Comparison of ENCODE assay signal across 2 cellular contexts in genomic region chr5:177261510-177261909, GRCh38.
TF ChIP-seq lines count a peak whose summit lies in the region.

No MANE protein-coding gene starts in this region.

TF ChIP-seq in liver, 16 proteins besides CTCF, POLR2A, EP300 and RAD21:
- TF ChIP-seq EGR1 (IDR thresholded peaks at IDR 0.05; ENCODE audit: low read depth in 2 of 2) (no peak), FOXA2 (IDR thresholded peaks at IDR 0.05) (no peak), HNF4G (IDR thresholded peaks at IDR 0.05) (peak; percentile 49), SP1 (IDR thresholded peaks at IDR 0.05) (no peak), HNF4A (conservative IDR thresholded peaks at IDR 0.05) (peak; percentile 68 to 71), RXRA (IDR thresholded peaks at IDR 0.05) (peak; percentile 51 to 56)
TF ChIP-seq in liver: peak in this region for 3.

TF ChIP-seq in HepG2, 621 proteins besides CTCF, POLR2A, EP300 and RAD21:
- TF ChIP-seq SMARCE1 (IDR thresholded peaks at IDR 0.05; ENCODE audit: borderline replicate concordance) (no peak), ZNF281 (CRISPR knock-in tag; IDR thresholded peaks at IDR 0.05; ENCODE audit: borderline replicate concordance) (no peak), HES4 (CRISPR knock-in tag; IDR thresholded peaks at IDR 0.05; ENCODE audit: borderline replicate concordance) (no peak), ZNF703 (CRISPR knock-in tag; IDR thresholded peaks at IDR 0.05; ENCODE audit: borderline replicate concordance) (no peak), SNAPC4 (CRISPR knock-in tag; IDR thresholded peaks at IDR 0.05) (no peak), ZNF17 (CRISPR knock-in tag; IDR thresholded peaks at IDR 0.05) (no peak), JUN (CRISPR knock-in tag; IDR thresholded peaks at IDR 0.05) (no peak), ZNF563 (CRISPR knock-in tag; IDR thresholded peaks at IDR 0.05) (no peak), FOSL1 (CRISPR knock-in tag; IDR thresholded peaks at IDR 0.05; ENCODE audit: borderline replicate concordance) (no peak), ZNF713 (CRISPR knock-in tag; IDR thresholded peaks at IDR 0.05) (no peak), HOXA3 (CRISPR knock-in tag; IDR thresholded peaks at IDR 0.05) (no peak), ZNF44 (CRISPR knock-in tag; IDR thresholded peaks at IDR 0.05) (no peak), ZNF121 (CRISPR knock-in tag; IDR thresholded peaks at IDR 0.05) (no peak), ZFP90 (CRISPR knock-in tag; IDR thresholded peaks at IDR 0.05; ENCODE audit: borderline replicate concordance) (no peak), CREBL2 (CRISPR knock-in tag; IDR thresholded peaks at IDR 0.05; ENCODE audit: borderline replicate concordance) (no peak), ZNF329 (CRISPR knock-in tag; IDR thresholded peaks at IDR 0.05; ENCODE audit: low read depth) (no peak)
